In the genomic region with DNA sequence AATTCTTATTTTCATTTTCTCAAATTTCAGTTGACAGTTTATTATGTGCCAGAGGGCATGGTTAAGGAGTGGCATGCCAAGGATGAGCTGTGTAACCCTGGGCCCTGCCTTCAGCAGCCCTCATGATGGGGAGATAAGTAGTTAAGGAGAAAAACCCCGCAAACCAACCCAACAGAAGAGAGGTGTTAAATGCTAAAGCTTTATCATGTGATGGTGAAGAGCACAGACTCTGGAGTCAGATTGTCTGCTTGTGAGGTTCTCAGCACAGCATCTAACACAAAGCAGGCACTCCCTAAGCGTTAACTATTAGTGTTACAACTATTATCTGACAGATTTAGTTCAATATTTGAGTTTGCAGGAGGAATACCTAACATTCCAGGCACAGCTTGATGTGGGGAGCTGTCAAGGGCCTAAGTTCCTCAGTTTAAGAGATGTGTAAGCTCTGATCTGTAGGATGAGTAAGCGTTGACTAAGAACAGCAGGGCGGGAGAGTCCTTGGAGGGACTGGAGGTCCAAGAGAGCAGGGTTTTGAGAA, we compare ENCODE assay signal across 1 cellular context.
TF ChIP-seq lines count a peak whose summit lies in the region.

No MANE protein-coding gene starts in this region.

TF ChIP-seq in HepG2, 621 proteins besides CTCF, POLR2A, EP300 and RAD21 (continued from another document):
- TF ChIP-seq, protein P1, sequence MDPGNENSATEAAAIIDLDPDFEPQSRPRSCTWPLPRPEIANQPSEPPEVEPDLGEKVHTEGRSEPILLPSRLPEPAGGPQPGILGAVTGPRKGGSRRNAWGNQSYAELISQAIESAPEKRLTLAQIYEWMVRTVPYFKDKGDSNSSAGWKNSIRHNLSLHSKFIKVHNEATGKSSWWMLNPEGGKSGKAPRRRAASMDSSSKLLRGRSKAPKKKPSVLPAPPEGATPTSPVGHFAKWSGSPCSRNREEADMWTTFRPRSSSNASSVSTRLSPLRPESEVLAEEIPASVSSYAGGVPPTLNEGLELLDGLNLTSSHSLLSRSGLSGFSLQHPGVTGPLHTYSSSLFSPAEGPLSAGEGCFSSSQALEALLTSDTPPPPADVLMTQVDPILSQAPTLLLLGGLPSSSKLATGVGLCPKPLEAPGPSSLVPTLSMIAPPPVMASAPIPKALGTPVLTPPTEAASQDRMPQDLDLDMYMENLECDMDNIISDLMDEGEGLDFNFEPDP (CRISPR knock-in tag; conservative IDR thresholded peaks at IDR 0.05) = no peak
- peak; percentile 24; the same call in 1 of the 2 replicates for TF ChIP-seq HNF4G (IDR thresholded peaks at IDR 0.05; ENCODE audit: borderline replicate concordance, low read depth, low read length)
- no peak for TF ChIP-seq HNF4G (CRISPR knock-in tag; IDR thresholded peaks at IDR 0.05; ENCODE audit: borderline replicate concordance, low read depth)
- no peak for TF ChIP-seq NFKBIZ (CRISPR knock-in tag; IDR thresholded peaks at IDR 0.05)
- peak; percentile 40; the same call in 1 of the 2 replicates for TF ChIP-seq POGZ (CRISPR knock-in tag; IDR thresholded peaks at IDR 0.05)
- TF ChIP-seq, protein P2, sequence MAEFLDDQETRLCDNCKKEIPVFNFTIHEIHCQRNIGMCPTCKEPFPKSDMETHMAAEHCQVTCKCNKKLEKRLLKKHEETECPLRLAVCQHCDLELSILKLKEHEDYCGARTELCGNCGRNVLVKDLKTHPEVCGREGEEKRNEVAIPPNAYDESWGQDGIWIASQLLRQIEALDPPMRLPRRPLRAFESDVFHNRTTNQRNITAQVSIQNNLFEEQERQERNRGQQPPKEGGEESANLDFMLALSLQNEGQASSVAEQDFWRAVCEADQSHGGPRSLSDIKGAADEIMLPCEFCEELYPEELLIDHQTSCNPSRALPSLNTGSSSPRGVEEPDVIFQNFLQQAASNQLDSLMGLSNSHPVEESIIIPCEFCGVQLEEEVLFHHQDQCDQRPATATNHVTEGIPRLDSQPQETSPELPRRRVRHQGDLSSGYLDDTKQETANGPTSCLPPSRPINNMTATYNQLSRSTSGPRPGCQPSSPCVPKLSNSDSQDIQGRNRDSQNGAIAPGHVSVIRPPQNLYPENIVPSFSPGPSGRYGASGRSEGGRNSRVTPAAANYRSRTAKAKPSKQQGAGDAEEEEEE (CRISPR knock-in tag; IDR thresholded peaks at IDR 0.05; ENCODE audit: borderline replicate concordance) = no peak
- TF ChIP-seq CENPT (CRISPR knock-in tag; IDR thresholded peaks at IDR 0.05; ENCODE audit: low read depth) = no peak
- TF ChIP-seq, protein P3, sequence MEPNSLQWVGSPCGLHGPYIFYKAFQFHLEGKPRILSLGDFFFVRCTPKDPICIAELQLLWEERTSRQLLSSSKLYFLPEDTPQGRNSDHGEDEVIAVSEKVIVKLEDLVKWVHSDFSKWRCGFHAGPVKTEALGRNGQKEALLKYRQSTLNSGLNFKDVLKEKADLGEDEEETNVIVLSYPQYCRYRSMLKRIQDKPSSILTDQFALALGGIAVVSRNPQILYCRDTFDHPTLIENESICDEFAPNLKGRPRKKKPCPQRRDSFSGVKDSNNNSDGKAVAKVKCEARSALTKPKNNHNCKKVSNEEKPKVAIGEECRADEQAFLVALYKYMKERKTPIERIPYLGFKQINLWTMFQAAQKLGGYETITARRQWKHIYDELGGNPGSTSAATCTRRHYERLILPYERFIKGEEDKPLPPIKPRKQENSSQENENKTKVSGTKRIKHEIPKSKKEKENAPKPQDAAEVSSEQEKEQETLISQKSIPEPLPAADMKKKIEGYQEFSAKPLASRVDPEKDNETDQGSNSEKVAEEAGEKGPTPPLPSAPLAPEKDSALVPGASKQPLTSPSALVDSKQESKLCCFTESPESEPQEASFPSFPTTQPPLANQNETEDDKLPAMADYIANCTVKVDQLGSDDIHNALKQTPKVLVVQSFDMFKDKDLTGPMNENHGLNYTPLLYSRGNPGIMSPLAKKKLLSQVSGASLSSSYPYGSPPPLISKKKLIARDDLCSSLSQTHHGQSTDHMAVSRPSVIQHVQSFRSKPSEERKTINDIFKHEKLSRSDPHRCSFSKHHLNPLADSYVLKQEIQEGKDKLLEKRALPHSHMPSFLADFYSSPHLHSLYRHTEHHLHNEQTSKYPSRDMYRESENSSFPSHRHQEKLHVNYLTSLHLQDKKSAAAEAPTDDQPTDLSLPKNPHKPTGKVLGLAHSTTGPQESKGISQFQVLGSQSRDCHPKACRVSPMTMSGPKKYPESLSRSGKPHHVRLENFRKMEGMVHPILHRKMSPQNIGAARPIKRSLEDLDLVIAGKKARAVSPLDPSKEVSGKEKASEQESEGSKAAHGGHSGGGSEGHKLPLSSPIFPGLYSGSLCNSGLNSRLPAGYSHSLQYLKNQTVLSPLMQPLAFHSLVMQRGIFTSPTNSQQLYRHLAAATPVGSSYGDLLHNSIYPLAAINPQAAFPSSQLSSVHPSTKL (CRISPR knock-in tag; IDR thresholded peaks at IDR 0.05) = peak; percentile 59
- TF ChIP-seq PTBP1 (IDR thresholded peaks at IDR 0.05; ENCODE audit: low read depth, low read length, poor library complexity, severe bottlenecking) = no peak
- TF ChIP-seq FOXC1 (CRISPR knock-in tag; IDR thresholded peaks at IDR 0.05; ENCODE audit: borderline replicate concordance) = no peak
- TF ChIP-seq POLR2G (IDR thresholded peaks at IDR 0.05; ENCODE audit: low read depth, low read length) = no peak
- TF ChIP-seq GZF1 (CRISPR knock-in tag; IDR thresholded peaks at IDR 0.05) = no peak
- TF ChIP-seq ZNF772 (CRISPR knock-in tag; IDR thresholded peaks at IDR 0.05) = no peak
- TF ChIP-seq GATAD2A (CRISPR knock-in tag; IDR thresholded peaks at IDR 0.05) = peak; percentile 64
- TF ChIP-seq, protein P4, sequence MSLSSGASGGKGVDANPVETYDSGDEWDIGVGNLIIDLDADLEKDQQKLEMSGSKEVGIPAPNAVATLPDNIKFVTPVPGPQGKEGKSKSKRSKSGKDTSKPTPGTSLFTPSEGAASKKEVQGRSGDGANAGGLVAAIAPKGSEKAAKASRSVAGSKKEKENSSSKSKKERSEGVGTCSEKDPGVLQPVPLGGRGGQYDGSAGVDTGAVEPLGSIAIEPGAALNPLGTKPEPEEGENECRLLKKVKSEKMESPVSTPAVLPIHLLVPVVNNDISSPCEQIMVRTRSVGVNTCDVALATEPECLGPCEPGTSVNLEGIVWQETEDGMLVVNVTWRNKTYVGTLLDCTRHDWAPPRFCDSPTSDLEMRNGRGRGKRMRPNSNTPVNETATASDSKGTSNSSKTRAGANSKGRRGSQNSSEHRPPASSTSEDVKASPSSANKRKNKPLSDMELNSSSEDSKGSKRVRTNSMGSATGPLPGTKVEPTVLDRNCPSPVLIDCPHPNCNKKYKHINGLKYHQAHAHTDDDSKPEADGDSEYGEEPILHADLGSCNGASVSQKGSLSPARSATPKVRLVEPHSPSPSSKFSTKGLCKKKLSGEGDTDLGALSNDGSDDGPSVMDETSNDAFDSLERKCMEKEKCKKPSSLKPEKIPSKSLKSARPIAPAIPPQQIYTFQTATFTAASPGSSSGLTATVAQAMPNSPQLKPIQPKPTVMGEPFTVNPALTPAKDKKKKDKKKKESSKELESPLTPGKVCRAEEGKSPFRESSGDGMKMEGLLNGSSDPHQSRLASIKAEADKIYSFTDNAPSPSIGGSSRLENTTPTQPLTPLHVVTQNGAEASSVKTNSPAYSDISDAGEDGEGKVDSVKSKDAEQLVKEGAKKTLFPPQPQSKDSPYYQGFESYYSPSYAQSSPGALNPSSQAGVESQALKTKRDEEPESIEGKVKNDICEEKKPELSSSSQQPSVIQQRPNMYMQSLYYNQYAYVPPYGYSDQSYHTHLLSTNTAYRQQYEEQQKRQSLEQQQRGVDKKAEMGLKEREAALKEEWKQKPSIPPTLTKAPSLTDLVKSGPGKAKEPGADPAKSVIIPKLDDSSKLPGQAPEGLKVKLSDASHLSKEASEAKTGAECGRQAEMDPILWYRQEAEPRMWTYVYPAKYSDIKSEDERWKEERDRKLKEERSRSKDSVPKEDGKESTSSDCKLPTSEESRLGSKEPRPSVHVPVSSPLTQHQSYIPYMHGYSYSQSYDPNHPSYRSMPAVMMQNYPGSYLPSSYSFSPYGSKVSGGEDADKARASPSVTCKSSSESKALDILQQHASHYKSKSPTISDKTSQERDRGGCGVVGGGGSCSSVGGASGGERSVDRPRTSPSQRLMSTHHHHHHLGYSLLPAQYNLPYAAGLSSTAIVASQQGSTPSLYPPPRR (CRISPR knock-in tag; IDR thresholded peaks at IDR 0.05; ENCODE audit: borderline replicate concordance) = 0 out of 2 replicates have a peak, but pooled peaks have one; percentile 29
- no peak for TF ChIP-seq ZNF251 (CRISPR knock-in tag; IDR thresholded peaks at IDR 0.05)
- peak; percentile 83 for TF ChIP-seq SAP130 (CRISPR knock-in tag; IDR thresholded peaks at IDR 0.05; ENCODE audit: low read depth)
- TF ChIP-seq BCL6 (CRISPR knock-in tag; IDR thresholded peaks at IDR 0.05) = peak; percentile 75
- TF ChIP-seq, protein P5, sequence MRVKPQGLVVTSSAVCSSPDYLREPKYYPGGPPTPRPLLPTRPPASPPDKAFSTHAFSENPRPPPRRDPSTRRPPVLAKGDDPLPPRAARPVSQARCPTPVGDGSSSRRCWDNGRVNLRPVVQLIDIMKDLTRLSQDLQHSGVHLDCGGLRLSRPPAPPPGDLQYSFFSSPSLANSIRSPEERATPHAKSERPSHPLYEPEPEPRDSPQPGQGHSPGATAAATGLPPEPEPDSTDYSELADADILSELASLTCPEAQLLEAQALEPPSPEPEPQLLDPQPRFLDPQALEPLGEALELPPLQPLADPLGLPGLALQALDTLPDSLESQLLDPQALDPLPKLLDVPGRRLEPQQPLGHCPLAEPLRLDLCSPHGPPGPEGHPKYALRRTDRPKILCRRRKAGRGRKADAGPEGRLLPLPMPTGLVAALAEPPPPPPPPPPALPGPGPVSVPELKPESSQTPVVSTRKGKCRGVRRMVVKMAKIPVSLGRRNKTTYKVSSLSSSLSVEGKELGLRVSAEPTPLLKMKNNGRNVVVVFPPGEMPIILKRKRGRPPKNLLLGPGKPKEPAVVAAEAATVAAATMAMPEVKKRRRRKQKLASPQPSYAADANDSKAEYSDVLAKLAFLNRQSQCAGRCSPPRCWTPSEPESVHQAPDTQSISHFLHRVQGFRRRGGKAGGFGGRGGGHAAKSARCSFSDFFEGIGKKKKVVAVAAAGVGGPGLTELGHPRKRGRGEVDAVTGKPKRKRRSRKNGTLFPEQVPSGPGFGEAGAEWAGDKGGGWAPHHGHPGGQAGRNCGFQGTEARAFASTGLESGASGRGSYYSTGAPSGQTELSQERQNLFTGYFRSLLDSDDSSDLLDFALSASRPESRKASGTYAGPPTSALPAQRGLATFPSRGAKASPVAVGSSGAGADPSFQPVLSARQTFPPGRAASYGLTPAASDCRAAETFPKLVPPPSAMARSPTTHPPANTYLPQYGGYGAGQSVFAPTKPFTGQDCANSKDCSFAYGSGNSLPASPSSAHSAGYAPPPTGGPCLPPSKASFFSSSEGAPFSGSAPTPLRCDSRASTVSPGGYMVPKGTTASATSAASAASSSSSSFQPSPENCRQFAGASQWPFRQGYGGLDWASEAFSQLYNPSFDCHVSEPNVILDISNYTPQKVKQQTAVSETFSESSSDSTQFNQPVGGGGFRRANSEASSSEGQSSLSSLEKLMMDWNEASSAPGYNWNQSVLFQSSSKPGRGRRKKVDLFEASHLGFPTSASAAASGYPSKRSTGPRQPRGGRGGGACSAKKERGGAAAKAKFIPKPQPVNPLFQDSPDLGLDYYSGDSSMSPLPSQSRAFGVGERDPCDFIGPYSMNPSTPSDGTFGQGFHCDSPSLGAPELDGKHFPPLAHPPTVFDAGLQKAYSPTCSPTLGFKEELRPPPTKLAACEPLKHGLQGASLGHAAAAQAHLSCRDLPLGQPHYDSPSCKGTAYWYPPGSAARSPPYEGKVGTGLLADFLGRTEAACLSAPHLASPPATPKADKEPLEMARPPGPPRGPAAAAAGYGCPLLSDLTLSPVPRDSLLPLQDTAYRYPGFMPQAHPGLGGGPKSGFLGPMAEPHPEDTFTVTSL (CRISPR knock-in tag; IDR thresholded peaks at IDR 0.05; ENCODE audit: borderline replicate concordance) = peak; percentile 33; the same call in 1 of the 2 replicates
- TF ChIP-seq NFIC (IDR thresholded peaks at IDR 0.05; ENCODE audit: low read length) = no peak
- no peak for TF ChIP-seq ZNF569 (CRISPR knock-in tag; IDR thresholded peaks at IDR 0.05; ENCODE audit: borderline replicate concordance)
- peak; percentile 59 for TF ChIP-seq HDAC2 (CRISPR knock-in tag; IDR thresholded peaks at IDR 0.05)
- TF ChIP-seq, protein P6, sequence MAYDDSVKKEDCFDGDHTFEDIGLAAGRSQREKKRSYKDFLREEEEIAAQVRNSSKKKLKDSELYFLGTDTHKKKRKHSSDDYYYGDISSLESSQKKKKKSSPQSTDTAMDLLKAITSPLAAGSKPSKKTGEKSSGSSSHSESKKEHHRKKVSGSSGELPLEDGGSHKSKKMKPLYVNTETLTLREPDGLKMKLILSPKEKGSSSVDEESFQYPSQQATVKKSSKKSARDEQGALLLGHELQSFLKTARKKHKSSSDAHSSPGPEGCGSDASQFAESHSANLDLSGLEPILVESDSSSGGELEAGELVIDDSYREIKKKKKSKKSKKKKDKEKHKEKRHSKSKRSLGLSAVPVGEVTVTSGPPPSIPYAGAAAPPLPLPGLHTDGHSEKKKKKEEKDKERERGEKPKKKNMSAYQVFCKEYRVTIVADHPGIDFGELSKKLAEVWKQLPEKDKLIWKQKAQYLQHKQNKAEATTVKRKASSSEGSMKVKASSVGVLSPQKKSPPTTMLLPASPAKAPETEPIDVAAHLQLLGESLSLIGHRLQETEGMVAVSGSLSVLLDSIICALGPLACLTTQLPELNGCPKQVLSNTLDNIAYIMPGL (CRISPR knock-in tag; IDR thresholded peaks at IDR 0.05; ENCODE audit: borderline replicate concordance in 1 of 2, low read depth in 1 of 2) = no peak
- TF ChIP-seq ZNF367 (CRISPR knock-in tag; IDR thresholded peaks at IDR 0.05; ENCODE audit: borderline replicate concordance) = no peak
- TF ChIP-seq FOXP1 (IDR thresholded peaks at IDR 0.05) = no peak
- TF ChIP-seq FOXP1 (CRISPR knock-in tag; IDR thresholded peaks at IDR 0.05) = no peak
- no peak for TF ChIP-seq ZNF274 (CRISPR knock-in tag; IDR thresholded peaks at IDR 0.05)
